24 cellular contexts compared by ENCODE assay signal in genomic region chr7:2393751-2394150, GRCh38. TPM values are rescaled to one million over a fixed set of nuclear protein-coding genes. Genes with fewer than 3 reads are reported as not detected.
A peak's percentile ranks its signal among the peaks of the same experiment; 100 is the strongest.
DNase-seq lines count a peak whose midpoint lies in the region; TF ChIP-seq lines count a peak whose summit lies in the region.
"Had no signal": no experiment of that assay in that cellular context is flagged by ENCODE, and none has a peak within 500 bp of the region (broad histone marks: within the 10 kb centered on the region; RNA-seq: fewer than 3 reads in every experiment).

No MANE protein-coding gene starts in this region.

- no peaks in the 10 kb centered on the region for H3K27me3 Mint-ChIP-seq in CD4-positive, alpha-beta memory T cell
- H3K27me3 Mint-ChIP-seq in brain (no peaks in the 10 kb centered on the region), mesothelial cell of epicardium (ENCODE audit: low read depth) (no peaks in the 10 kb centered on the region)
- H3K27me3 Mint-ChIP-seq: CD4-positive, alpha-beta T cell; T-cell had no signal

- POLR2A ChIA-PET in CD4-positive, alpha-beta memory T cell (lab: Charles Lee; ENCODE audit: partially characterized antibody) = interaction anchor here (2.6 kb wide), 1 partner anchor 9 kb away, joined by 6 read pairs; the partner anchor contains the start of gene CHST12

- no peaks in the 10 kb centered on the region for H3K27me3 ChIP-seq in CD4-positive, alpha-beta memory T cell (ENCODE audit: insufficient read depth, low read length)
- no peaks in the 10 kb centered on the region for H3K27me3 ChIP-seq in testis

- no peaks in the 10 kb centered on the region for H3K36me3 Mint-ChIP-seq in CD4-positive, alpha-beta memory T cell
- no peaks in the 10 kb centered on the region for H3K36me3 Mint-ChIP-seq in brain
- H3K36me3 Mint-ChIP-seq in mesothelial cell of epicardium = no peaks in the 10 kb centered on the region
- H3K36me3 Mint-ChIP-seq: T-cell had no signal

- TF ChIP-seq CTCF in brain (conservative IDR thresholded peaks at IDR 0.05) (no peak), mesothelial cell of epicardium (IDR thresholded peaks at IDR 0.05; ENCODE audit: unreplicated experiment) (no peak), testis (IDR thresholded peaks at IDR 0.05) (no peak)

- no peak overlapping the region for H3K27ac ChIP-seq in CD4-positive, alpha-beta memory T cell (ENCODE audit: low read depth, low read length)
- no peak overlapping the region for H3K27ac ChIP-seq in testis
- H3K27ac ChIP-seq: KMS-11 had no signal

- no peaks in the 10 kb centered on the region for H3K36me3 ChIP-seq in CD4-positive, alpha-beta memory T cell (ENCODE audit: insufficient read depth, low read length)
- no peaks in the 10 kb centered on the region for H3K36me3 ChIP-seq in testis (ENCODE audit: low read depth, missing control alignments)

- 34 to 36% methylated on average over 12 of the region's 12 CpGs for WGBS in testis, 2 donors

- no peaks in the 10 kb centered on the region for H3K9me3 ChIP-seq in CD4-positive, alpha-beta memory T cell (ENCODE audit: control insufficient read depth in 1 of 2, low read length in 2 of 2)
- H3K9me3 ChIP-seq in testis = no peaks in the 10 kb centered on the region

- no peak overlapping the region for H3K4me3 ChIP-seq in CD4-positive, alpha-beta memory T cell (ENCODE audit: low read length in 2 of 2)
- no peak overlapping the region for H3K4me3 ChIP-seq in testis
- H3K4me3 ChIP-seq: GM12878 had no signal

- H3K4me3 Mint-ChIP-seq in CD4-positive, alpha-beta memory T cell = no peak overlapping the region
- H3K4me3 Mint-ChIP-seq in brain (no peak overlapping the region), mesothelial cell of epicardium (no peak overlapping the region)
- H3K4me3 Mint-ChIP-seq: CD4-positive, alpha-beta T cell; T-cell had no signal

- H3K9me3 Mint-ChIP-seq in CD4-positive, alpha-beta memory T cell = no peaks in the 10 kb centered on the region
- H3K9me3 Mint-ChIP-seq in brain (no peaks in the 10 kb centered on the region), mesothelial cell of epicardium (no peaks in the 10 kb centered on the region)
- H3K9me3 Mint-ChIP-seq: CD4-positive, alpha-beta T cell; T-cell had no signal

- CTCF ChIA-PET in CD4-positive, alpha-beta memory T cell (lab: Charles Lee; ENCODE audit: partially characterized antibody) = no interaction called here

- intact Hi-C loops in CD4-positive, alpha-beta memory T cell (cut with micrococcal nuclease) = no loop called here
- intact Hi-C loops in testis (cut with DNase I; ENCODE audit: low total_unique reads) = no loop called here

- H3K4me1 Mint-ChIP-seq in CD4-positive, alpha-beta memory T cell = peaks cover 0 to 6% (median under 1%) of the 10 kb centered on the region in 4 donors
- H3K4me1 Mint-ChIP-seq in brain = peaks cover 16% of the 10 kb centered on the region
- peaks cover 16% of the 10 kb centered on the region for H3K4me1 Mint-ChIP-seq in mesothelial cell of epicardium

- no peak for DNase-seq in CD4-positive, alpha-beta memory T cell
- DNase-seq in mesothelial cell of epicardium (ENCODE audit: low spot score in 2 of 2, unreplicated experiment in 2 of 2) (no peak), testis (peak; percentile 59), NOMO-1 treated with dmso at 0.1 percent for 144 hours (lab: John Stamatoyannopoulos, UW; ENCODE audit: unreplicated experiment) (no peak), AML-193 (lab: John Stamatoyannopoulos, UW) (no peak), NCI-H146 treated with DMSO at 0.1 percent for 48 hours (lab: John Stamatoyannopoulos, UW; ENCODE audit: unreplicated experiment) (no peak)
- DNase-seq: ACHN; Calu3; CD4-positive, alpha-beta T cell; DMS53; EL; GOT3; NCI-H1417; NCI-H1930; NCI-H2171; NCI-H446 treated with DMSO at 0.1 percent for 48 hours; NCI-H69; PC-3; RPMI8226; SIG-M5; T-cell had no signal

- H3K27ac Mint-ChIP-seq in CD4-positive, alpha-beta memory T cell = peak overlapping the region in 4 of 7 donors; percentile 51 to 75 (median 67)
- H3K27ac Mint-ChIP-seq in brain (peak overlapping the region in 3 of 5 experiments; percentile 29 to 42 (median 35)), mesothelial cell of epicardium (peak overlapping the region; percentile 28)
- H3K27ac Mint-ChIP-seq: CD4-positive, alpha-beta T cell had no signal

- TF ChIP-seq POLR2A in testis (IDR thresholded peaks at IDR 0.05) = no peak

- no peaks in the 10 kb centered on the region for H3K4me1 ChIP-seq in CD4-positive, alpha-beta memory T cell (ENCODE audit: insufficient read depth, low read length)
- peaks cover 17% of the 10 kb centered on the region for H3K4me1 ChIP-seq in testis

RNA-seq across cellular contexts. Expression of gene CHST12, which starts 9.7 kb away (rescaled TPM):
- 10 to 100 TPM; 29.5 to 30.7 TPM for total RNA-seq in CD4-positive, alpha-beta memory T cell
- polyA plus RNA-seq in CD4-positive, alpha-beta memory T cell = 10 to 100 TPM; 11.6 to 22.5 TPM
- polyA plus RNA-seq in brain (ENCODE audit: insufficient read depth, low read depth, low replicate concordance) (17.5 TPM), testis (ENCODE audit: insufficient read depth, low read depth, low replicate concordance) (15.3 TPM)
- total RNA-seq in mesothelial cell of epicardium (20.0 to 22.4 TPM (median 20.4 TPM) in 3 replicates), testis (10 to 100 TPM; 42.0 to 42.1 TPM)

RNA-seq across cellular contexts. Expression of gene EIF3B, which starts 39.1 kb away (rescaled TPM):
- total RNA-seq in CD4-positive, alpha-beta memory T cell = 100 to 1,000 TPM; 126 to 138 TPM
- polyA plus RNA-seq in CD4-positive, alpha-beta memory T cell = 100 to 1,000 TPM in 1 of 2 donors, 10 to 100 TPM in 1; 78.7 to 135 TPM
- polyA plus RNA-seq in brain (ENCODE audit: insufficient read depth, low read depth, low replicate concordance) = 120 TPM
- total RNA-seq in mesothelial cell of epicardium = 198 to 200 TPM (median 199 TPM) in 3 replicates
- 100 to 1,000 TPM; 237 to 263 TPM for total RNA-seq in testis
- 165 TPM for polyA plus RNA-seq in testis (ENCODE audit: insufficient read depth, low read depth, low replicate concordance)
